In genomic region chr2:12287220-12287751, GRCh38 we compare ENCODE assay signal across 19 cellular contexts.
DNase-seq lines count a peak whose midpoint lies in the region; ATAC-seq and TF ChIP-seq lines count a peak whose summit lies in the region.
"Had no signal": no experiment of that assay in that cellular context is flagged by ENCODE, and none has a peak within 500 bp of the region (broad histone marks: within the 10 kb centered on the region; RNA-seq: fewer than 3 reads in every experiment).

No MANE protein-coding gene starts in this region.

- peak overlapping the region; percentile 9 for H3K4me3 Mint-ChIP-seq in memory B cell
- H3K4me3 Mint-ChIP-seq: activated B cell treated with CpG ODN at 0.5 μM for 24 hours; activated T-cell treated with anti-CD3 and anti-CD28 coated beads, Interleukin-2, amount 50 U/mL, for 4 hours; effector memory CD8-positive, alpha-beta T cell; mesothelial cell of epicardium; stimulated activated naive B cell treated with anti-CD40 and anti-IgM and Interleukin-4, amounts not matched to agents 10 μg/mL and 1 μg/mL and 100 μg/mL, for 72 hours had no signal

- DNase-seq in Daoy (ENCODE audit: low read depth): peak; percentile 42
- DNase-seq in NB4 (ENCODE audit: low read depth): peak; percentile 72
- peak; percentile 23 for DNase-seq in dermis blood vessel endothelial cell
- DNase-seq in memory B cell (ENCODE audit: low spot score in 2 of 2): no peak
- DNase-seq in NOMO-1 (lab: John Stamatoyannopoulos, UW; ENCODE audit: unreplicated experiment in 2 of 2): no peak
- DNase-seq in NCI-H2171 (lab: John Stamatoyannopoulos, UW): no peak
- DNase-seq: activated B cell treated with CpG ODN at 0.5 μM for 24 hours; activated T-cell treated with anti-CD3 and anti-CD28 coated beads, Interleukin-2, amount 50 U/mL, for 4 hours; effector memory CD8-positive, alpha-beta T cell; IMR-90; NCI-H146; NCI-H524 treated with DMSO at 0.1 percent for 48 hours; stimulated activated CD4-positive, alpha-beta T cell treated with anti-CD3 and anti-CD28 coated beads, Interleukin-4, amount 100 ng/mL, for 1 hour; stimulated activated naive B cell treated with anti-CD40 and anti-IgM and Interleukin-4, amounts not matched to agents 10 μg/mL and 1 μg/mL and 100 μg/mL, for 72 hours had no signal

- TF ChIP-seq CTCF in NB4 (IDR thresholded peaks at IDR 0.05; ENCODE audit: low read depth, low read length): no peak

- H3K4me3 ChIP-seq in NB4 (ENCODE audit: low read depth, low read length): no peak overlapping the region
- H3K4me3 ChIP-seq: prostate gland, SJSA1 had no signal

- TF ChIP-seq POLR2A in NB4 (IDR thresholded peaks at IDR 0.05; ENCODE audit: extremely low read depth, insufficient read length): no peak

- peaks cover 1% of the 10 kb centered on the region for H3K9me3 Mint-ChIP-seq in memory B cell
- H3K9me3 Mint-ChIP-seq: activated B cell treated with CpG ODN at 0.5 μM for 24 hours; activated T-cell treated with anti-CD3 and anti-CD28 coated beads, Interleukin-2, amount 50 U/mL, for 4 hours; effector memory CD8-positive, alpha-beta T cell had no signal

- H3K27ac Mint-ChIP-seq in memory B cell: no peak overlapping the region
- H3K27ac Mint-ChIP-seq: activated B cell treated with CpG ODN at 0.5 μM for 24 hours; effector memory CD8-positive, alpha-beta T cell; mesothelial cell of epicardium; stimulated activated naive B cell treated with anti-CD40 and anti-IgM and Interleukin-4, amounts not matched to agents 10 μg/mL and 1 μg/mL and 100 μg/mL, for 72 hours had no signal

- ATAC-seq in memory B cell (ENCODE audit: low read depth): peak; percentile 27
- no peak for ATAC-seq in HG03457 (IDR thresholded peaks at IDR 0.05; ENCODE audit: unreplicated experiment)
- no peak for ATAC-seq in HG02885 (IDR thresholded peaks at IDR 0.05; ENCODE audit: poor library complexity, unreplicated experiment)
- ATAC-seq: activated T-cell treated with anti-CD3 and anti-CD28 coated beads, Interleukin-2, amount 50 U/mL, for 4 hours; effector memory CD8-positive, alpha-beta T cell; stimulated activated naive B cell treated with anti-CD40 and anti-IgM and Interleukin-4, amounts not matched to agents 10 μg/mL and 1 μg/mL and 100 μg/mL, for 72 hours had no signal

- no peaks in the 10 kb centered on the region for H3K36me3 Mint-ChIP-seq in memory B cell
- H3K36me3 Mint-ChIP-seq: stimulated activated naive B cell treated with anti-CD40 and anti-IgM and Interleukin-4, amounts not matched to agents 10 μg/mL and 1 μg/mL and 100 μg/mL, for 72 hours had no signal

- peaks cover 17% of the 10 kb centered on the region for H3K4me1 Mint-ChIP-seq in memory B cell

- no peaks in the 10 kb centered on the region for H3K27me3 Mint-ChIP-seq in memory B cell
- H3K27me3 Mint-ChIP-seq: activated B cell treated with CpG ODN at 0.5 μM for 24 hours; effector memory CD8-positive, alpha-beta T cell; stimulated activated naive B cell treated with anti-CD40 and anti-IgM and Interleukin-4, amounts not matched to agents 10 μg/mL and 1 μg/mL and 100 μg/mL, for 72 hours had no signal

Comparison
In these comparisons a context has a peak if more than half of its experiments do, and no peak if none do; other contexts are left out.
1. DNase-seq: peak in Daoy (single experiment), NB4 (single experiment) and dermis blood vessel endothelial cell (single experiment); none in memory B cell (0 of 2), NOMO-1 (0 of 2) and NCI-H2171 (single experiment).